23 cellular contexts compared by ENCODE assay signal in genomic region chr2:6254446-6254845, GRCh38.
DNase-seq lines count a peak whose midpoint lies in the region; ATAC-seq and TF ChIP-seq lines count a peak whose summit lies in the region.
"Had no signal": no experiment of that assay in that cellular context is flagged by ENCODE, and none has a peak within 500 bp of the region (broad histone marks: within the 10 kb centered on the region; RNA-seq: fewer than 3 reads in every experiment).

No MANE protein-coding gene starts in this region.

- intact Hi-C loops in heart right ventricle (cut with DNase I): no loop called here

- no peak overlapping the region for H3K27ac ChIP-seq in heart right ventricle
- H3K27ac ChIP-seq: esophagus squamous epithelium, gastrocnemius medialis, lower lobe of right lung, RWPE1, transverse colon had no signal

- no peak overlapping the region for H3K4me3 ChIP-seq in heart right ventricle
- H3K4me3 ChIP-seq: esophagus squamous epithelium, gastrocnemius medialis, lower lobe of right lung, transverse colon had no signal

- H3K27me3 ChIP-seq in heart right ventricle: no peaks in the 10 kb centered on the region
- H3K27me3 ChIP-seq: BE2C, esophagus squamous epithelium, gastrocnemius medialis, transverse colon had no signal

- no peak for ATAC-seq in heart right ventricle
- ATAC-seq in GM19455 (IDR thresholded peaks at IDR 0.05; ENCODE audit: unreplicated experiment): no peak
- ATAC-seq: activated CD8-positive, alpha-beta T cell treated with anti-CD3 and anti-CD28 coated beads for 36 hours; activated naive CD8-positive, alpha-beta T cell treated with anti-CD3 and anti-CD28 coated beads, Interleukin-2, amount 50 U/mL, for 24 hours; gastrocnemius medialis; lower lobe of right lung had no signal

- no peaks in the 10 kb centered on the region for H3K36me3 ChIP-seq in heart right ventricle
- H3K36me3 ChIP-seq: BE2C, esophagus squamous epithelium, gastrocnemius medialis, lower lobe of right lung, transverse colon had no signal

- WGBS in heart right ventricle, 2 donors: 14 to 20% methylated on average over 2 of the region's 2 CpGs

- H3K4me1 ChIP-seq in heart right ventricle: no peaks in the 10 kb centered on the region
- H3K4me1 ChIP-seq: BE2C, esophagus squamous epithelium, gastrocnemius medialis, lower lobe of right lung, transverse colon had no signal

- no peaks in the 10 kb centered on the region for H3K9me3 ChIP-seq in heart right ventricle
- H3K9me3 ChIP-seq: BE2C, esophagus squamous epithelium, gastrocnemius medialis, lower lobe of right lung, transverse colon had no signal

- DNase-seq in NCI-H82 (lab: John Stamatoyannopoulos, UW): peak; percentile 27
- no peak for DNase-seq in NCI-H82 treated with DMSO at 0.1 percent for 48 hours (lab: John Stamatoyannopoulos, UW; ENCODE audit: unreplicated experiment)
- peak; percentile 43 for DNase-seq in NCI-H2029 (lab: John Stamatoyannopoulos, UW)
- peak; percentile 29 for DNase-seq in NCI-H774 (lab: John Stamatoyannopoulos, UW)
- no peak for DNase-seq in heart right ventricle
- no peak for DNase-seq in central memory CD4-positive, alpha-beta T cell
- no peak for DNase-seq in HuH-7.5 (ENCODE audit: low spot score)
- DNase-seq: activated CD4-positive, CD25-positive, alpha-beta regulatory T cell; activated CD8-positive, alpha-beta T cell treated with anti-CD3 and anti-CD28 coated beads for 36 hours; activated gamma-delta T cell; activated naive CD8-positive, alpha-beta T cell treated with anti-CD3 and anti-CD28 coated beads, Interleukin-2, amount 50 U/mL, for 24 hours; activated T-cell treated with anti-CD3 and anti-CD28 coated beads for 4 hours; BE2C; Calu3; esophagus squamous epithelium; gastrocnemius medialis; lower lobe of right lung; NCI-H2227 treated with DMSO at 0.1 percent for 48 hours; posterior cingulate gyrus; stimulated activated CD8-positive, alpha-beta memory T cell treated with anti-CD3 and anti-CD28 coated beads, Interleukin-4, amount 100 ng/mL, for 48 hours; transverse colon had no signal

- TF ChIP-seq CTCF in heart right ventricle (IDR thresholded peaks at IDR 0.05): no peak

Comparison
In these comparisons a context has a peak if more than half of its experiments do, and no peak if none do; other contexts are left out.
1. DNase-seq: peak in NCI-H82 (single experiment), NCI-H2029 (single experiment) and NCI-H774 (single experiment); none in NCI-H82 treated with DMSO at 0.1 percent for 48 hours (single experiment), heart right ventricle (0 of 2), central memory CD4-positive, alpha-beta T cell (single experiment) and HuH-7.5 (single experiment).